ENCODE assay signal across 9 cellular contexts in the genomic region with DNA sequence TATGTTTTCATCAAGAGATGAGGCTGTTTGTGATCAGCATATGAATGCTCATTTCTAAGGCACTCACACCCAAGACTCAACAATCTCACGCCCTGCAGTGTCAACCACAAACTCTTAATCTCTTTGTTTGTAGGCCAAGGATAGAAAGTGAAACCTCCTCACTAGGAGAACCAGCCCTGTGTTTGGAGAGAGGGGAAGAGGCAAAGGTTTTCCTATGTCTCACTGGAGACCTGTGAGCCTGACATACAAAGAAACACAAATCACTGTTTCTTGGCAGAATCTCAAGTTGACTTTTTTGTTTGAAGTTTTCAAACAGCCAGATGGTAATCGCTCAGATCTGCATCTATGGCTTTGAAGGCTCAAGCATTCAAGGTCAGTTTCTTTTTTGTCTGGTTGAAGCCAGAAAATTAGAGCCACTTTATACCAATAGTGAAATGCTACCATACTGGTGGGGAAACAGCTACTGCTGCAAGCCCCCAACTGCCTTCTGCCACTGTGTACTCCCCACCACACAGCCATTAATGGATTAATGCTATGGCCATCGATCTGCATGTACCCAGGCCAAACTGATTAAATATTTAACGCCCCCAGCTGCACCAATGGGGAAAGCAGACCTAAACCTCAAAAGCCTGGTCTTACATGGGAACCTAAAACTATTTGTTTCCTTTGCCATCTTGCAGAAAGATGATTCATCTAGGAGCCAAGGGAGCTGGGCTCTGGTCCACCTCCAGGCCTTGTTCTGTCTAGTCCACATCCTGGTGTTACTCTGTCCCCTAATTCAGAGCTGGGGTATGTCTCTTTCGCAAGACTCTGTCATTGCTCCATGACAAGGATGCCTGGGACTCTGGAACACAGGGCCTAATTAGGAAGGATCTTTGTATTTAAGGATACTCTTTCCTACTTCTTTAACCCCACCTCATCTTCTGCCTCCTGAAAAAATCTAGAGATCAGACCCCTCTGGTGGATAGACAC. TPM values are rescaled to one million over a fixed set of nuclear protein-coding genes. Genes with fewer than 3 reads are reported as not detected.
DNase-seq lines count a peak whose midpoint lies in the region; ATAC-seq and TF ChIP-seq lines count a peak whose summit lies in the region.
"Had no signal": no experiment of that assay in that cellular context is flagged by ENCODE, and none has a peak within 500 bp of the region (broad histone marks: within the 10 kb centered on the region; RNA-seq: fewer than 3 reads in every experiment).

No MANE protein-coding gene starts in this region.

- H3K27me3 Mint-ChIP-seq in osteocyte (ENCODE audit: unreplicated experiment), result no peaks in the 10 kb centered on the region

- H3K4me1 Mint-ChIP-seq in osteocyte (ENCODE audit: unreplicated experiment), result peaks cover 11% of the 10 kb centered on the region

- DNase-seq in activated naive CD4-positive, alpha-beta T cell treated with Interleukin-2 at 50 U/mL for 16 hours, result peak; percentile 16
- DNase-seq in activated naive CD4-positive, alpha-beta T cell (lab: John Stamatoyannopoulos, UW), result no peak
- DNase-seq in activated CD8-positive, alpha-beta memory T cell treated with anti-CD3 and anti-CD28 coated beads, Interleukin-2, amount 50 U/mL, for 24 hours (ENCODE audit: extremely low read depth), result peak; percentile 15
- DNase-seq in islet precursor cell (peak; percentile 81), osteocyte (ENCODE audit: extremely low spot score, unreplicated experiment) (no peak)

- H3K9me3 Mint-ChIP-seq in osteocyte (ENCODE audit: unreplicated experiment), result no peaks in the 10 kb centered on the region

- no peak overlapping the region for H3K4me3 Mint-ChIP-seq in osteocyte (ENCODE audit: unreplicated experiment)

- H3K27ac Mint-ChIP-seq in osteocyte (ENCODE audit: unreplicated experiment), result no peak overlapping the region

- no peaks in the 10 kb centered on the region for H3K36me3 Mint-ChIP-seq in osteocyte (ENCODE audit: unreplicated experiment)

- ATAC-seq in HG03342 (IDR thresholded peaks at IDR 0.05; ENCODE audit: unreplicated experiment), result peak; percentile 86
- ATAC-seq in HG03457 (IDR thresholded peaks at IDR 0.05; ENCODE audit: unreplicated experiment), result no peak
- no peak for ATAC-seq in HG03354 (IDR thresholded peaks at IDR 0.05; ENCODE audit: poor library complexity, severe bottlenecking, unreplicated experiment)

- no peak for TF ChIP-seq CTCF in osteocyte (IDR thresholded peaks at IDR 0.05)

RNA-seq across cellular contexts. Expression of a gene that starts 16.3 kb away (rescaled TPM):
- total RNA-seq in osteocyte, result 0.31 and 0.40 TPM in 2 replicates
- total RNA-seq: dermis microvascular lymphatic vessel endothelial cell had no signal

RNA-seq across cellular contexts. Expression of a gene that starts 28.4 kb away (rescaled TPM):
- not detected in 2 replicates for total RNA-seq in osteocyte
- total RNA-seq: dermis microvascular lymphatic vessel endothelial cell had no signal

Comparison
In these comparisons a context has a peak if more than half of its experiments do, and no peak if none do; other contexts are left out.
1. DNase-seq: peak in activated naive CD4-positive, alpha-beta T cell treated with Interleukin-2 at 50 U/mL for 16 hours (single experiment), activated CD8-positive, alpha-beta memory T cell treated with anti-CD3 and anti-CD28 coated beads, Interleukin-2, amount 50 U/mL, for 24 hours (single experiment) and islet precursor cell (single experiment); none in activated naive CD4-positive, alpha-beta T cell (0 of 4) and osteocyte (single experiment).